In the genomic region with DNA sequence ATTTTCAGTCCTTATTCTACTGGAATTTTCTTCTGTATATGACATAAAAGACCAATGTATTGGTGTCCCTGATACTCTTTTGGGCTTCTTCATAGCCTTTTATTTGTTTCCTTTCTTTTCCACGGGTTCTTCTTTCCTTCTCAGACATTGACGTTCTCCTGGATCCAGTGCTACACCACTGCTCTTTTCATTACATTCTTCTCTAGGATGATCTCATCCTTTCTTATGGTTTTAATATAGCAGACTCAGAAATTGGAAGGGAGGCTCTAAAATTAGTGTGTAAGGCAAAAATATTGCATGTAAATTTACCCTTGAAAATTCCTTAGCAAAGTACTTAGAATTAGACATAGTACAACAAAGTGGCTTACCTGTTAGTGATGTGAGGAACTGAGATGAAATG, we compare ENCODE assay signal across 17 cellular contexts.
DNase-seq lines count a peak whose midpoint lies in the region; ATAC-seq and TF ChIP-seq lines count a peak whose summit lies in the region.
"Had no signal": no experiment of that assay in that cellular context is flagged by ENCODE, and none has a peak within 500 bp of the region (broad histone marks: within the 10 kb centered on the region; RNA-seq: fewer than 3 reads in every experiment).

No MANE protein-coding gene starts in this region.

- H3F3A ChIP-seq in GM23248 (ENCODE audit: insufficient read depth), result peaks cover 23% of the 10 kb centered on the region

- H3K4me2 ChIP-seq in GM23248 (ENCODE audit: unreplicated experiment) (no peak overlapping the region), mammary epithelial cell (ENCODE audit: insufficient read depth, low read depth, low read length) (no peak overlapping the region)
- H3K4me2 ChIP-seq: GM23338 had no signal

- dilution Hi-C loops in mammary epithelial cell (cut with HindIII; ENCODE audit: low sequenced_read_pairs), result no loop called here

- H3K79me2 ChIP-seq in GM23248 (ENCODE audit: insufficient read depth) (no peaks in the 10 kb centered on the region), mammary epithelial cell (ENCODE audit: insufficient read depth, low read length) (no peaks in the 10 kb centered on the region)

- no TSS peak for BruUV-seq in mammary epithelial cell (replicated peaks; lab: Mats Ljungman, UMichigan)

- no peaks in the 10 kb centered on the region for H3K9me2 ChIP-seq in GM23248 (ENCODE audit: insufficient read depth)

- H3K27me3 ChIP-seq in GM23248 (replicated peaks; ENCODE audit: insufficient read depth) (peaks cover 9% of the 10 kb centered on the region; the same call in 1 of the 2 replicates), mammary epithelial cell (ENCODE audit: insufficient read depth, low read length) (no peaks in the 10 kb centered on the region)

- DNase-seq in GM23248 (peak; percentile 48), dedifferentiated amniotic fluid mesenchymal stem cell (ENCODE audit: extremely low spot score) (peak; percentile 33), fibroblast of peridontal ligament (ENCODE audit: extremely low read depth) (peak; percentile 56), hippocampal formation (lab: John Stamatoyannopoulos, UW) (no peak), mammary epithelial cell (no peak), NCI-H82 treated with DMSO at 0.1 percent for 48 hours (lab: John Stamatoyannopoulos, UW; ENCODE audit: unreplicated experiment) (no peak)
- DNase-seq: ACHN; AML-193; CD4-positive, alpha-beta memory T cell; DMS153; DMS79; GDM1; HCEC 1CT; KG1 had no signal

- intact Hi-C loops in mammary epithelial cell (cut with micrococcal nuclease), result no loop called here

- in situ Hi-C loops in GM23248 (cut with MboI) (loop anchor here (5.0 to 10.0 kb wide), 2 partner anchors 64 to 226 kb away; partner anchors contain the start of genes HS2ST1 and SELENOF), mammary epithelial cell (cut with MboI; ENCODE audit: low sequenced_read_pairs in 2 of 2) (loop anchor here in 1 of 2 donors (25.0 kb wide), 2 partner anchors 114 to 239 kb away; no protein-coding TSS in a partner anchor)

- H3K9me3 ChIP-seq in GM23248 (ENCODE audit: low read depth) (no peaks in the 10 kb centered on the region), mammary epithelial cell (replicated peaks; ENCODE audit: insufficient read depth, low read length) (no peaks in the 10 kb centered on the region)

- no peaks in the 10 kb centered on the region for H3K36me3 ChIP-seq in GM23248 (ENCODE audit: low read depth)
- H3K36me3 ChIP-seq in mammary epithelial cell (ENCODE audit: insufficient read depth, low read length), result no peaks in the 10 kb centered on the region

- peaks cover 20% of the 10 kb centered on the region for H3K4me1 ChIP-seq in GM23248 (ENCODE audit: insufficient read depth)
- H3K4me1 ChIP-seq in mammary epithelial cell (ENCODE audit: insufficient read depth, low read length), result peaks cover 8% of the 10 kb centered on the region

- no peak overlapping the region for H3K4me3 ChIP-seq in GM23248
- H3K4me3 ChIP-seq in mammary epithelial cell (replicated peaks in 1 of 3; ENCODE audit: insufficient read depth in 1 of 3, low read depth in 2 of 3, low read length in 3 of 3), result no peak overlapping the region
- H3K4me3 ChIP-seq: GM12878, GM23338 had no signal

- TF ChIP-seq CTCF in mammary epithelial cell (conservative IDR thresholded peaks at IDR 0.05 in 1 of 2, IDR thresholded peaks at IDR 0.05 in 1 of 2; ENCODE audit: extremely low read depth in 1 of 2, insufficient read depth in 1 of 2, low read depth in 1 of 2, low read length in 2 of 2), result no peak

- CTCF ChIA-PET in mammary epithelial cell (lab: Charles Lee; ENCODE audit: low non-redundant PET), result no interaction called here

- no peak overlapping the region for H3K9ac ChIP-seq in GM23248
- no peak overlapping the region for H3K9ac ChIP-seq in mammary epithelial cell (ENCODE audit: insufficient read depth, low read length)

- 49 to 51% methylated on average over 2 of the region's 2 CpGs for WGBS in GM23248 (ENCODE audit: low coverage in 1 of 2, low lambda C conversion rate in 2 of 2, missing lambda C conversion rate in 2 of 2), 2 experiments
- WGBS in mammary epithelial cell (ENCODE audit: low coverage, missing lambda C conversion rate), result 100% methylated on average over 2 of the region's 2 CpGs

- H3K27ac ChIP-seq in GM23248, result no peak overlapping the region
- H3K27ac ChIP-seq in mammary epithelial cell (ENCODE audit: insufficient read depth, low read depth, low read length), result no peak overlapping the region

- no peak for ATAC-seq in HG02970 (IDR thresholded peaks at IDR 0.05; ENCODE audit: low FRiP score, unreplicated experiment)
- ATAC-seq: GM12878, GM23338 had no signal

- no peaks in the 10 kb centered on the region for H4K20me1 ChIP-seq in GM23248 (ENCODE audit: insufficient read depth)
- no peaks in the 10 kb centered on the region for H4K20me1 ChIP-seq in mammary epithelial cell (ENCODE audit: insufficient read depth, low read length)

- H2AFZ ChIP-seq in GM23248 (no peak overlapping the region), mammary epithelial cell (ENCODE audit: low read depth, low read length) (no peak overlapping the region)
- H2AFZ ChIP-seq: GM23338 had no signal

Comparison
In these comparisons a context has a peak if more than half of its experiments do, and no peak if none do; other contexts are left out.
1. DNase-seq: peak in GM23248 (single experiment), dedifferentiated amniotic fluid mesenchymal stem cell (single experiment) and fibroblast of peridontal ligament (single experiment); none in hippocampal formation (0 of 2), mammary epithelial cell (single experiment) and NCI-H82 treated with DMSO at 0.1 percent for 48 hours (single experiment).